ENCODE assay signal across 1 cellular context in the genomic region with DNA sequence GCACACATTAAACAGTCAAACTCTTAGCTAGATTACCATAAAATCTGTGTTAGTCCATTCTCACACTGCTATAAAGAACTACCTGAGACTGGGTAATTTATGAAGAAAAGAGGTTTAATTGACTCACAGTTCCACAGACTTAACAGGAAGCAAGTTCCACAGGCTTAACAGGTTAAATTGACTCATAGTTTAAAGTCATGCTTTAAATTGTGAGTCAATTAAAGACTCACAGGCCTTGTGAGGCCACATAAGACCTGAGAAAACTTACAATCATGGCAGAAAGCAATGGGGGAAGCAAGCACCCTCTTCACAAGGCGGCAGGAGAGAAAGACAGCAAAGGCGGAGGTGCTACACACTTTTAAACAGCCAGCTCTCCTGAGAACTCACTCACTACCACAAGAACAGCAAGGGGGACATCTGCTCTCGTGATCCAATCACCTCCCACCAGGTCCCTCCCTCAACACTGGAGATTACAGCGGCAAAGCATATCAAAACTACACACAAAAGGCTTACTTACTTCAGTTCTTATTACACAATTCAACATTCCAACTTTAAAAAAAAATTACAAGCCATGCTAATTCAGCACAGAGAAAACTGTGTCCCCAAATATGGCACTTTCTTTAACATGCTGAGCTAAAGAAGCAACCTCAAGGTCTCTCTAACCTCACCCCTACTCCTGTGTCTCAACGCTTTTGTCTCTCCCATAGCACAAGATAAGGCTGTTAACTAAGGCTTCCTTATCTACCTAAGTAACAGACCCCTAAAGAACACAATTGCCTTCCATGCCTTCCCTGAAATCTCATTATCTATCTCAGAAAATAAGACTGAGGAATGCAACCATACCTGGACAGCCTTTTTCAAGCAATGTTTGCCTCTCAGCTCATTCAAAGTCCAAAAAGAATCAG.
TF ChIP-seq lines count a peak whose summit lies in the region.

No MANE protein-coding gene starts in this region.

TF ChIP-seq in GM23338, 12 proteins besides CTCF, POLR2A, EP300 and RAD21 (continued from another document):
- TF ChIP-seq, protein P1, sequence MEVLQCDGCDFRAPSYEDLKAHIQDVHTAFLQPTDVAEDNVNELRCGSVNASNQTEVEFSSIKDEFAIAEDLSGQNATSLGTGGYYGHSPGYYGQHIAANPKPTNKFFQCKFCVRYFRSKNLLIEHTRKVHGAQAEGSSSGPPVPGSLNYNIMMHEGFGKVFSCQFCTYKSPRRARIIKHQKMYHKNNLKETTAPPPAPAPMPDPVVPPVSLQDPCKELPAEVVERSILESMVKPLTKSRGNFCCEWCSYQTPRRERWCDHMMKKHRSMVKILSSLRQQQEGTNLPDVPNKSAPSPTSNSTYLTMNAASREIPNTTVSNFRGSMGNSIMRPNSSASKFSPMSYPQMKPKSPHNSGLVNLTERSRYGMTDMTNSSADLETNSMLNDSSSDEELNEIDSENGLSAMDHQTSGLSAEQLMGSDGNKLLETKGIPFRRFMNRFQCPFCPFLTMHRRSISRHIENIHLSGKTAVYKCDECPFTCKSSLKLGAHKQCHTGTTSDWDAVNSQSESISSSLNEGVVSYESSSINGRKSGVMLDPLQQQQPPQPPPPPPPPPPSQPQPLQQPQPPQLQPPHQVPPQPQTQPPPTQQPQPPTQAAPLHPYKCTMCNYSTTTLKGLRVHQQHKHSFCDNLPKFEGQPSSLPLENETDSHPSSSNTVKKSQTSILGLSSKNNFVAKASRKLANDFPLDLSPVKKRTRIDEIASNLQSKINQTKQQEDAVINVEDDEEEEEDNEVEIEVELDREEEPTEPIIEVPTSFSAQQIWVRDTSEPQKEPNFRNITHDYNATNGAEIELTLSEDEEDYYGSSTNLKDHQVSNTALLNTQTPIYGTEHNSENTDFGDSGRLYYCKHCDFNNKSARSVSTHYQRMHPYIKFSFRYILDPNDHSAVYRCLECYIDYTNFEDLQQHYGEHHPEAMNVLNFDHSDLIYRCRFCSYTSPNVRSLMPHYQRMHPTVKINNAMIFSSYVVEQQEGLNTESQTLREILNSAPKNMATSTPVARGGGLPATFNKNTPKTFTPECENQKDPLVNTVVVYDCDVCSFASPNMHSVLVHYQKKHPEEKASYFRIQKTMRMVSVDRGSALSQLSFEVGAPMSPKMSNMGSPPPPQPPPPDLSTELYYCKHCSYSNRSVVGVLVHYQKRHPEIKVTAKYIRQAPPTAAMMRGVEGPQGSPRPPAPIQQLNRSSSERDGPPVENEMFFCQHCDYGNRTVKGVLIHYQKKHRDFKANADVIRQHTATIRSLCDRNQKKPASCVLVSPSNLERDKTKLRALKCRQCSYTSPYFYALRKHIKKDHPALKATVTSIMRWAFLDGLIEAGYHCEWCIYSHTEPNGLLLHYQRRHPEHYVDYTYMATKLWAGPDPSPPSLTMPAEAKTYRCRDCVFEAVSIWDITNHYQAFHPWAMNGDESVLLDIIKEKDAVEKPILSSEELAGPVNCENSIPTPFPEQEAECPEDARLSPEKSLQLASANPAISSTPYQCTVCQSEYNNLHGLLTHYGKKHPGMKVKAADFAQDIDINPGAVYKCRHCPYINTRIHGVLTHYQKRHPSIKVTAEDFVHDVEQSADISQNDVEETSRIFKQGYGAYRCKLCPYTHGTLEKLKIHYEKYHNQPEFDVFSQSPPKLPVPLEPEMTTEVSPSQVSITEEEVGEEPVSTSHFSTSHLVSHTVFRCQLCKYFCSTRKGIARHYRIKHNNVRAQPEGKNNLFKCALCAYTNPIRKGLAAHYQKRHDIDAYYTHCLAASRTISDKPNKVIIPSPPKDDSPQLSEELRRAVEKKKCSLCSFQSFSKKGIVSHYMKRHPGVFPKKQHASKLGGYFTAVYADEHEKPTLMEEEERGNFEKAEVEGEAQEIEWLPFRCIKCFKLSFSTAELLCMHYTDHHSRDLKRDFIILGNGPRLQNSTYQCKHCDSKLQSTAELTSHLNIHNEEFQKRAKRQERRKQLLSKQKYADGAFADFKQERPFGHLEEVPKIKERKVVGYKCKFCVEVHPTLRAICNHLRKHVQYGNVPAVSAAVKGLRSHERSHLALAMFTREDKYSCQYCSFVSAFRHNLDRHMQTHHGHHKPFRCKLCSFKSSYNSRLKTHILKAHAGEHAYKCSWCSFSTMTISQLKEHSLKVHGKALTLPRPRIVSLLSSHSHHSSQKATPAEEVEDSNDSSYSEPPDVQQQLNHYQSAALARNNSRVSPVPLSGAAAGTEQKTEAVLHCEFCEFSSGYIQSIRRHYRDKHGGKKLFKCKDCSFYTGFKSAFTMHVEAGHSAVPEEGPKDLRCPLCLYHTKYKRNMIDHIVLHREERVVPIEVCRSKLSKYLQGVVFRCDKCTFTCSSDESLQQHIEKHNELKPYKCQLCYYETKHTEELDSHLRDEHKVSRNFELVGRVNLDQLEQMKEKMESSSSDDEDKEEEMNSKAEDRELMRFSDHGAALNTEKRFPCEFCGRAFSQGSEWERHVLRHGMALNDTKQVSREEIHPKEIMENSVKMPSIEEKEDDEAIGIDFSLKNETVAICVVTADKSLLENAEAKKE (CRISPR knock-in tag; IDR thresholded peaks at IDR 0.05): no peak
- no peak for TF ChIP-seq ZNF114 (CRISPR knock-in tag; IDR thresholded peaks at IDR 0.05)
- TF ChIP-seq, protein P2, sequence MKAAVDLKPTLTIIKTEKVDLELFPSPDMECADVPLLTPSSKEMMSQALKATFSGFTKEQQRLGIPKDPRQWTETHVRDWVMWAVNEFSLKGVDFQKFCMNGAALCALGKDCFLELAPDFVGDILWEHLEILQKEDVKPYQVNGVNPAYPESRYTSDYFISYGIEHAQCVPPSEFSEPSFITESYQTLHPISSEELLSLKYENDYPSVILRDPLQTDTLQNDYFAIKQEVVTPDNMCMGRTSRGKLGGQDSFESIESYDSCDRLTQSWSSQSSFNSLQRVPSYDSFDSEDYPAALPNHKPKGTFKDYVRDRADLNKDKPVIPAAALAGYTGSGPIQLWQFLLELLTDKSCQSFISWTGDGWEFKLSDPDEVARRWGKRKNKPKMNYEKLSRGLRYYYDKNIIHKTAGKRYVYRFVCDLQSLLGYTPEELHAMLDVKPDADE (IDR thresholded peaks at IDR 0.05): no peak
